In the genomic region with DNA sequence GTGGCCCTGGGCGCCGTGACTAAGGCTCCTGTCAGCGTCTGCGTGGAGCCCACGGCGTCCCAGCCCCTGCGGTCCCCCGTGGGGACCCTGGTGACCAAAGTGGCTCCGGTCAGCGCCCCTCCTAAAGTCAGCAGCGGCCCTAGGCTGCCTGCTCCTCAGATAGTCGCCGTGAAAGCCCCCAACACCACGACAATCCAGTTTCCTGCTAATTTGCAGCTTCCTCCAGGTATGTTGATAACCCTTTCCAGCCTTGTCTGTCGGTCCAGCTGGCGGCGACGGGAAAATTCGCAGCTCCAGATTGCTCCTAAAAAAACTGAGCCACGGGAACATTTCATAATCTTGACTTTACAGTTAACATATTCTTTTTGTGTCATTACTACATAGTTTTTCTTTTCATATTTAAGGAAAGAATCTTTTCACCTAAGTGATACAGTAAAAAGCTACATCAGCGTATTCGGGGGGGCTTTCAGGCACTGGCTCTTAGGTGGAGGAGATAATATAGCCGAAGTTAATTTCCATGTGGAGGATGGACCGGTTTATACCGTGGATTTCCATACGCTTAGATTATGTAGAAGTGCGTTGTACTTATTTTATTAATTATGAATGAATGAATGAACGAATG, we compare ENCODE assay signal across 8 cellular contexts. TPM values are rescaled to one million over a fixed set of nuclear protein-coding genes. Genes with fewer than 3 reads are reported as not detected.
DNase-seq lines count a peak whose midpoint lies in the region; FAIRE-seq and TF ChIP-seq lines count a peak whose summit lies in the region.

No MANE protein-coding gene starts in this region.

- H3K9me3 Mint-ChIP-seq in activated naive CD4-positive, alpha-beta T cell treated with anti-CD3 and anti-CD28 coated beads for 36 hours, result no peaks in the 10 kb centered on the region
- H3K9me3 Mint-ChIP-seq in neural progenitor cell, result peaks cover 7% of the 10 kb centered on the region

- no peak for DNase-seq in activated naive CD4-positive, alpha-beta T cell treated with anti-CD3 and anti-CD28 coated beads for 36 hours
- no peak for DNase-seq in activated naive CD4-positive, alpha-beta T cell treated with anti-CD3 and anti-CD28 coated beads, Interleukin-2, amount 50 U/mL, for 16 hours
- DNase-seq in NT2/D1 (ENCODE audit: low read depth, low spot score), result no peak
- peak; percentile 25 for DNase-seq in neural progenitor cell (ENCODE audit: low spot score)
- DNase-seq in RCC 7860 (ENCODE audit: low spot score), result no peak
- DNase-seq in NCI-H774 (lab: John Stamatoyannopoulos, UW), result no peak
- DNase-seq in activated CD8-positive, alpha-beta memory T cell treated with anti-CD3 and anti-CD28 coated beads for 24 hours, result no peak

- H3K9me3 ChIP-seq in NT2/D1 (ENCODE audit: insufficient read depth, low read length) (no peaks in the 10 kb centered on the region; the same call in 1 of the 2 replicates), endocrine pancreas (ENCODE audit: control insufficient read depth, low read length) (no peaks in the 10 kb centered on the region), neural progenitor cell (ENCODE audit: low read depth) (no peaks in the 10 kb centered on the region)

- H3K4me1 ChIP-seq in NT2/D1 (ENCODE audit: insufficient read depth, insufficient read length) (no peaks in the 10 kb centered on the region), endocrine pancreas (ENCODE audit: control insufficient read depth, insufficient read depth, low read length) (no peaks in the 10 kb centered on the region), neural progenitor cell (peaks cover 5% of the 10 kb centered on the region)

- peaks cover 4% of the 10 kb centered on the region for H3F3A ChIP-seq in neural progenitor cell (ENCODE audit: low read depth)

- peak overlapping the region; percentile 86 for H3K27ac Mint-ChIP-seq in activated naive CD4-positive, alpha-beta T cell treated with anti-CD3 and anti-CD28 coated beads for 36 hours
- H3K27ac Mint-ChIP-seq in neural progenitor cell, result peak overlapping the region; percentile 76

- peak overlapping the region; percentile 88 for H2AFZ ChIP-seq in neural progenitor cell (replicated peaks)

- H3K79me2 ChIP-seq in neural progenitor cell (ENCODE audit: low read depth), result peaks cover 19% of the 10 kb centered on the region

- H4K20me1 ChIP-seq in neural progenitor cell (ENCODE audit: low read depth), result no peaks in the 10 kb centered on the region

- no peaks in the 10 kb centered on the region for H3K27me3 Mint-ChIP-seq in activated naive CD4-positive, alpha-beta T cell treated with anti-CD3 and anti-CD28 coated beads for 36 hours (ENCODE audit: low read depth)
- peaks cover 6% of the 10 kb centered on the region for H3K27me3 Mint-ChIP-seq in neural progenitor cell (ENCODE audit: insufficient read depth, low read depth)

- H3K27ac ChIP-seq in neural progenitor cell, result no peak overlapping the region

- peak overlapping the region; percentile 70 for H3K9ac ChIP-seq in NT2/D1 (ENCODE audit: insufficient read length, low read depth)
- H3K9ac ChIP-seq in endocrine pancreas (ENCODE audit: control insufficient read depth, insufficient read depth, low read length), result peak overlapping the region; percentile 63
- H3K9ac ChIP-seq in neural progenitor cell, result no peak overlapping the region

- peak overlapping the region; percentile 84 for H3K4me2 ChIP-seq in neural progenitor cell

- peaks cover 14% of the 10 kb centered on the region for H3K36me3 Mint-ChIP-seq in activated naive CD4-positive, alpha-beta T cell treated with anti-CD3 and anti-CD28 coated beads for 36 hours (ENCODE audit: low read depth)
- peaks cover 2% of the 10 kb centered on the region for H3K36me3 Mint-ChIP-seq in neural progenitor cell

- FAIRE-seq in RCC 7860 (lab: Jason Lieb, UNC), result no peak

- H3K27me3 ChIP-seq in NT2/D1 (ENCODE audit: insufficient read depth, insufficient read length), result no peaks in the 10 kb centered on the region
- no peaks in the 10 kb centered on the region for H3K27me3 ChIP-seq in endocrine pancreas (ENCODE audit: control insufficient read depth, insufficient read depth, low read length)
- peaks cover 18% of the 10 kb centered on the region for H3K27me3 ChIP-seq in neural progenitor cell

- peak overlapping the region; percentile 92 for H3K4me3 Mint-ChIP-seq in activated naive CD4-positive, alpha-beta T cell treated with anti-CD3 and anti-CD28 coated beads for 36 hours
- peak overlapping the region; percentile 97 for H3K4me3 Mint-ChIP-seq in neural progenitor cell

- CTCF ChIA-PET in activated naive CD4-positive, alpha-beta T cell treated with anti-CD3 and anti-CD28 coated beads for 36 hours (lab: Charles Lee), result no interaction called here

- H3K36me3 ChIP-seq in NT2/D1 (ENCODE audit: insufficient read depth, insufficient read length, low read length), result no peaks in the 10 kb centered on the region
- H3K36me3 ChIP-seq in endocrine pancreas (ENCODE audit: control insufficient read depth, insufficient read depth, low read length), result no peaks in the 10 kb centered on the region
- H3K36me3 ChIP-seq in neural progenitor cell, result no peaks in the 10 kb centered on the region

- peaks cover 37% of the 10 kb centered on the region for H3K4me1 Mint-ChIP-seq in activated naive CD4-positive, alpha-beta T cell treated with anti-CD3 and anti-CD28 coated beads for 36 hours (ENCODE audit: low read depth)
- peaks cover 22% of the 10 kb centered on the region for H3K4me1 Mint-ChIP-seq in neural progenitor cell

- peak overlapping the region; percentile 58 for H3K4me3 ChIP-seq in NT2/D1 (ENCODE audit: insufficient read length, low read depth)
- H3K4me3 ChIP-seq in endocrine pancreas (ENCODE audit: control insufficient read depth, insufficient read depth, low read length), result peak overlapping the region; percentile 6
- H3K4me3 ChIP-seq in neural progenitor cell, result peak overlapping the region; percentile 64

- intact Hi-C loops in activated naive CD4-positive, alpha-beta T cell treated with anti-CD3 and anti-CD28 coated beads for 36 hours (cut with micrococcal nuclease), result loop anchor here (2.0 to 5.0 kb wide), 3 partner anchors 65 to 322 kb away; a partner anchor contains a TSS

- TF ChIP-seq CTCF in neural progenitor cell (IDR thresholded peaks at IDR 0.05), result no peak

RNA-seq across cellular contexts. Expression of a gene that starts 0.9 kb away (rescaled TPM):
- 10 to 100 TPM; 15.9 to 16.3 TPM for total RNA-seq in activated naive CD4-positive, alpha-beta T cell treated with anti-CD3 and anti-CD28 coated beads for 36 hours
- 6.9 and 9.1 TPM in 2 replicates for total RNA-seq in neural progenitor cell (ENCODE audit: low replicate concordance)

Comparison
In these comparisons a context has a peak if more than half of its experiments do, and no peak if none do; other contexts are left out.
1. H3K4me3 ChIP-seq: peak in every context shown above with its lines; median percentile 64 in neural progenitor cell; 58 in NT2/D1; 6 in endocrine pancreas.